Comparison of ENCODE assay signal across 23 cellular contexts in genomic region chr3:44343421-44343820, GRCh38. TPM values are rescaled to one million over a fixed set of nuclear protein-coding genes. Genes with fewer than 3 reads are reported as not detected.
DNase-seq lines count a peak whose midpoint lies in the region; FAIRE-seq and TF ChIP-seq lines count a peak whose summit lies in the region.
"Had no signal": no experiment of that assay in that cellular context is flagged by ENCODE, and none has a peak within 500 bp of the region (broad histone marks: within the 10 kb centered on the region; RNA-seq: fewer than 3 reads in every experiment).

No MANE protein-coding gene starts in this region.

- no peak overlapping the region for H2BK5ac ChIP-seq in mesenchymal stem cell (ENCODE audit: low read depth, low read length, poor library complexity, severe bottlenecking)

- H3K18ac ChIP-seq in mesenchymal stem cell (ENCODE audit: low read depth in 1 of 2, low read length in 2 of 2) = no peak overlapping the region

- no peak overlapping the region for H2AFZ ChIP-seq in mesenchymal stem cell (ENCODE audit: low read depth, low read length)

- H3K27me3 ChIP-seq in mesenchymal stem cell (ENCODE audit: control insufficient read depth in 1 of 2, insufficient read depth in 1 of 2, low read length in 2 of 2) (no peaks in the 10 kb centered on the region), neutrophil (no peaks in the 10 kb centered on the region), spleen (replicated peaks in 1 of 7) (no peaks in the 10 kb centered on the region)
- H3K27me3 ChIP-seq: BE2C, BLaER1 had no signal

- H3K27ac ChIP-seq in kidney (ENCODE audit: low read depth in 2 of 2, low read length in 2 of 2) (no peak overlapping the region), mesenchymal stem cell (ENCODE audit: low read length, poor library complexity, severe bottlenecking) (no peak overlapping the region), neutrophil (peak overlapping the region; percentile 75), spleen (peak overlapping the region in 5 of 8 donors; percentile 9 to 24 (median 14))
- H3K27ac ChIP-seq: BLaER1 had no signal

- H3K4me2 ChIP-seq in mesenchymal stem cell (ENCODE audit: low read length, poor library complexity, severe bottlenecking) = no peak overlapping the region
- H3K4me2 ChIP-seq: BLaER1 had no signal

- H2BK120ac ChIP-seq in mesenchymal stem cell (ENCODE audit: low read depth, low read length) = no peak overlapping the region

- peaks cover 24% of the 10 kb centered on the region for H3K79me1 ChIP-seq in mesenchymal stem cell (replicated peaks; ENCODE audit: low read length, poor library complexity, severe bottlenecking)

- no peak overlapping the region for H3K14ac ChIP-seq in mesenchymal stem cell (ENCODE audit: low read length in 2 of 2)

- TF ChIP-seq POLR2A in spleen (IDR thresholded peaks at IDR 0.05) = no peak

- no peak overlapping the region for H3K23ac ChIP-seq in mesenchymal stem cell (ENCODE audit: low read length in 2 of 2)

- H3K4ac ChIP-seq in mesenchymal stem cell (ENCODE audit: low read depth in 1 of 2, low read length in 2 of 2) = no peak overlapping the region

- intact Hi-C loops in kidney (cut with DNase I) (no loop called here), spleen (cut with DNase I; ENCODE audit: low total_unique reads) (no loop called here)

- H3K9ac ChIP-seq in kidney (ENCODE audit: low read length in 2 of 2) (no peak overlapping the region), mesenchymal stem cell (ENCODE audit: low read length) (no peak overlapping the region)
- H3K9ac ChIP-seq: BLaER1 had no signal

- no peaks in the 10 kb centered on the region for H3K36me3 ChIP-seq in kidney (ENCODE audit: control insufficient read depth in 1 of 2, insufficient read depth in 2 of 2, low read length in 2 of 2)
- no peaks in the 10 kb centered on the region for H3K36me3 ChIP-seq in mesenchymal stem cell (ENCODE audit: control insufficient read depth in 1 of 2, insufficient read depth in 2 of 2, low read depth in 1 of 2, low read length in 2 of 2)
- no peaks in the 10 kb centered on the region for H3K36me3 ChIP-seq in neutrophil
- H3K36me3 ChIP-seq in spleen = no peaks in the 10 kb centered on the region
- H3K36me3 ChIP-seq: BE2C had no signal

- H4K8ac ChIP-seq in mesenchymal stem cell (ENCODE audit: low read length) = no peak overlapping the region

- TF ChIP-seq CTCF in kidney (IDR thresholded peaks at IDR 0.05; ENCODE audit: borderline replicate concordance, extremely low read depth, insufficient read depth) = no peak
- no peak for TF ChIP-seq CTCF in neutrophil (IDR thresholded peaks at IDR 0.05)
- no peak for TF ChIP-seq CTCF in spleen (IDR thresholded peaks at IDR 0.05 in 8 of 11, conservative IDR thresholded peaks at IDR 0.05 in 3 of 11)

- H2BK15ac ChIP-seq in mesenchymal stem cell (ENCODE audit: low read depth, poor library complexity, severe bottlenecking) = no peak overlapping the region

- H3K9me3 ChIP-seq in kidney (ENCODE audit: control insufficient read depth in 1 of 2, low read length in 2 of 2) (no peaks in the 10 kb centered on the region), mesenchymal stem cell (ENCODE audit: control insufficient read depth, low read length) (no peaks in the 10 kb centered on the region), neutrophil (no peaks in the 10 kb centered on the region), spleen (no peaks in the 10 kb centered on the region)
- H3K9me3 ChIP-seq: BE2C, BLaER1 had no signal

- H3K4me1 ChIP-seq in kidney (ENCODE audit: control insufficient read depth in 1 of 2, insufficient read depth in 1 of 2, low read depth in 1 of 2, low read length in 2 of 2) = peaks cover 4 to 8% of the 10 kb centered on the region in 2 donors
- no peaks in the 10 kb centered on the region for H3K4me1 ChIP-seq in mesenchymal stem cell (ENCODE audit: control insufficient read depth, insufficient read depth, low read depth, low read length)
- H3K4me1 ChIP-seq in neutrophil (ENCODE audit: control insufficient read depth in 1 of 2, insufficient read depth in 1 of 2, low read depth in 1 of 2, low read length in 1 of 2) = peaks cover 48% of the 10 kb centered on the region in 2 experiments
- H3K4me1 ChIP-seq in spleen = peaks cover 0 to 60% (median 39%) of the 10 kb centered on the region in 6 donors
- H3K4me1 ChIP-seq: BE2C had no signal

- no peak overlapping the region for H4K91ac ChIP-seq in mesenchymal stem cell (ENCODE audit: low read length)

- H3K4me3 ChIP-seq in kidney (ENCODE audit: low read length in 2 of 2) (no peak overlapping the region), mesenchymal stem cell (ENCODE audit: insufficient read depth in 1 of 2, low read depth in 1 of 2, low read length in 2 of 2) (no peak overlapping the region), neutrophil (ENCODE audit: low read depth in 1 of 2, low read length in 1 of 2) (no peak overlapping the region), spleen (no peak overlapping the region)
- H3K4me3 ChIP-seq: BLaER1 had no signal

- peak; percentile 32 for FAIRE-seq in kidney (lab: Jason Lieb, UNC)
- FAIRE-seq: A204.1, G401.6, GM12891, GM19239 had no signal

- no peak overlapping the region for H2AK5ac ChIP-seq in mesenchymal stem cell (ENCODE audit: low read length, severe bottlenecking)

- no peak overlapping the region for H2BK12ac ChIP-seq in mesenchymal stem cell (ENCODE audit: low read length in 2 of 2)

- DNase-seq in kidney (no peak), mesenchymal stem cell (peak; percentile 51), spleen (no peak), inferior parietal cortex (ENCODE audit: extremely low spot score) (no peak), NCI-H510A treated with DMSO at 0.1 percent for 48 hours (lab: John Stamatoyannopoulos, UW) (no peak), NCI-H748 (lab: John Stamatoyannopoulos, UW; ENCODE audit: unreplicated experiment) (no peak)
- DNase-seq in activated CD4-positive, alpha-beta T cell treated with anti-CD3 and anti-CD28 coated beads, Interleukin-2, amount 50 U/mL, for 1 hour = no peak
- DNase-seq: 8988T; ACHN; BE2C; C1 segment of cervical spinal cord; CD4-positive, alpha-beta memory T cell; CD4-positive, CD25-positive, alpha-beta regulatory T cell; CD8-positive, alpha-beta memory T cell; COR-L47; DMS79 treated with DMSO at 0.1 percent for 48 hours; GF-D8 had no signal

RNA-seq across cellular contexts. Expression of gene TCAIM, which starts 4.9 kb away (rescaled TPM):
- total RNA-seq in kidney = 30.4 TPM
- 26.5 TPM for polyA plus RNA-seq in kidney (ENCODE audit: insufficient read depth, low read depth, low replicate concordance)
- 30.2 TPM for polyA plus RNA-seq in mesenchymal stem cell (2013, experiment 1 of 2)
- 32.9 TPM for polyA plus RNA-seq in mesenchymal stem cell (2013, experiment 2 of 2)
- total RNA-seq in spleen = 10 to 100 TPM; 17.0 to 31.7 (median 28.3) TPM
- 10 to 100 TPM in 2 of 3 donors, 1 to 10 TPM in 1; 7.2 to 11.4 (median 10.1) TPM for polyA plus RNA-seq in spleen

Comparison
In these comparisons a context has a peak if more than half of its experiments do, and no peak if none do; other contexts are left out.
1. H3K27ac ChIP-seq: peak in neutrophil (single experiment) and spleen (5 of 8); none in kidney (0 of 2) and mesenchymal stem cell (single experiment).